In genomic region chr1:87410771-87411170, GRCh38 we compare ENCODE assay signal across 11 cellular contexts.
DNase-seq lines count a peak whose midpoint lies in the region; TF ChIP-seq lines count a peak whose summit lies in the region.
"Had no signal": no experiment of that assay in that cellular context is flagged by ENCODE, and none has a peak within 500 bp of the region (broad histone marks: within the 10 kb centered on the region; RNA-seq: fewer than 3 reads in every experiment).

No MANE protein-coding gene starts in this region.

- H3K9me3 ChIP-seq in MM.1S (replicated peaks; ENCODE audit: insufficient read depth, low read length) (no peaks in the 10 kb centered on the region), uterus (no peaks in the 10 kb centered on the region)

- in situ Hi-C loops in SK-MEL-5 (cut with HindIII; ENCODE audit: low pct_unique_long_range_greater_than_20kb, low sequenced_read_pairs), result no loop called here

- H3K27me3 ChIP-seq in MM.1S (replicated peaks; ENCODE audit: insufficient read depth, low read length) (no peaks in the 10 kb centered on the region), uterus (no peaks in the 10 kb centered on the region)

- peak; percentile 82 for DNase-seq in DMS153 treated with DMSO at 0.1 percent for 48 hours (lab: John Stamatoyannopoulos, UW; ENCODE audit: unreplicated experiment)
- peak; percentile 50 for DNase-seq in MM.1S
- DNase-seq in SK-MEL-5 (ENCODE audit: low read depth, low spot score), result peak; percentile 75
- peak; percentile 93 for DNase-seq in midbrain (lab: John Stamatoyannopoulos, UW)
- DNase-seq in activated CD4-positive, alpha-beta T cell treated with anti-CD3 and anti-CD28 coated beads, Interleukin-2, amount 10 ng/mL, durations not matched to agents 7 days and 5 days, result no peak
- no peak for DNase-seq in NCI-H2171 treated with DMSO at 0.1 percent for 48 hours (lab: John Stamatoyannopoulos, UW)
- no peak for DNase-seq in germinal center (ENCODE audit: low spot score)
- no peak for DNase-seq in uterus
- DNase-seq: effector memory CD8-positive, alpha-beta T cell; T-helper 2 cell had no signal

- no peaks in the 10 kb centered on the region for H3K4me1 Mint-ChIP-seq in activated CD4-positive, alpha-beta T cell treated with anti-CD3 and anti-CD28 coated beads, Interleukin-2, amount 10 ng/mL, durations not matched to agents 7 days and 5 days

- peaks cover 2% of the 10 kb centered on the region for H3K36me3 Mint-ChIP-seq in activated CD4-positive, alpha-beta T cell treated with anti-CD3 and anti-CD28 coated beads, Interleukin-2, amount 10 ng/mL, durations not matched to agents 7 days and 5 days (ENCODE audit: low read depth)

- no peak overlapping the region for H2AFZ ChIP-seq in MM.1S (ENCODE audit: low read length)
- H2AFZ ChIP-seq: parathyroid adenoma had no signal

- no peak overlapping the region for H3K9ac ChIP-seq in MM.1S (ENCODE audit: low read length)
- H3K9ac ChIP-seq: parathyroid adenoma had no signal

- peaks cover 3% of the 10 kb centered on the region for H3K9me3 Mint-ChIP-seq in activated CD4-positive, alpha-beta T cell treated with anti-CD3 and anti-CD28 coated beads, Interleukin-2, amount 10 ng/mL, durations not matched to agents 7 days and 5 days
- H3K9me3 Mint-ChIP-seq: effector memory CD8-positive, alpha-beta T cell had no signal

- H3K4me1 ChIP-seq in MM.1S (ENCODE audit: low read length), result no peaks in the 10 kb centered on the region
- H3K4me1 ChIP-seq in uterus, result no peaks in the 10 kb centered on the region
- H3K4me1 ChIP-seq: parathyroid adenoma had no signal

- H3K9me2 ChIP-seq in MM.1S (replicated peaks; ENCODE audit: insufficient read depth, low read length), result no peaks in the 10 kb centered on the region

- no peaks in the 10 kb centered on the region for H3K79me2 ChIP-seq in MM.1S (ENCODE audit: low read length)
- H3K79me2 ChIP-seq: parathyroid adenoma had no signal

- H3F3A ChIP-seq in MM.1S (ENCODE audit: insufficient read depth, low read length), result no peaks in the 10 kb centered on the region

- intact Hi-C loops in uterus (cut with DNase I; ENCODE audit: low total_unique reads), result no loop called here

- POLR2A ChIA-PET in activated CD4-positive, alpha-beta T cell treated with anti-CD3 and anti-CD28 coated beads, Interleukin-2, amount 10 ng/mL, durations not matched to agents 7 days and 5 days (lab: Charles Lee), result no interaction called here

- H3K4me2 ChIP-seq in MM.1S (ENCODE audit: low read depth, low read length), result no peak overlapping the region

- H4K20me1 ChIP-seq in MM.1S (ENCODE audit: insufficient read depth, low read length), result no peaks in the 10 kb centered on the region

- no peak for TF ChIP-seq CTCF in MM.1S (IDR thresholded peaks at IDR 0.05; ENCODE audit: low read length)
- TF ChIP-seq CTCF in uterus (IDR thresholded peaks at IDR 0.05), result no peak

- TF ChIP-seq POLR2A in uterus (IDR thresholded peaks at IDR 0.05), result no peak

- H3K4me3 Mint-ChIP-seq in activated CD4-positive, alpha-beta T cell treated with anti-CD3 and anti-CD28 coated beads, Interleukin-2, amount 10 ng/mL, durations not matched to agents 7 days and 5 days, result no peak overlapping the region
- H3K4me3 Mint-ChIP-seq: effector memory CD8-positive, alpha-beta T cell had no signal

- no peak overlapping the region for H3K4me3 ChIP-seq in MM.1S (ENCODE audit: low read length)
- no peak overlapping the region for H3K4me3 ChIP-seq in uterus

- peaks cover 5% of the 10 kb centered on the region for H3K27me3 Mint-ChIP-seq in activated CD4-positive, alpha-beta T cell treated with anti-CD3 and anti-CD28 coated beads, Interleukin-2, amount 10 ng/mL, durations not matched to agents 7 days and 5 days
- H3K27me3 Mint-ChIP-seq: effector memory CD8-positive, alpha-beta T cell had no signal

- H3K36me3 ChIP-seq in MM.1S (replicated peaks; ENCODE audit: insufficient read depth, low read length) (no peaks in the 10 kb centered on the region), uterus (no peaks in the 10 kb centered on the region)

- no peak overlapping the region for H3K27ac ChIP-seq in MM.1S (ENCODE audit: low read length)
- H3K27ac ChIP-seq in uterus, result no peak overlapping the region
- H3K27ac ChIP-seq: parathyroid adenoma had no signal

- CTCF ChIA-PET in activated CD4-positive, alpha-beta T cell treated with anti-CD3 and anti-CD28 coated beads, Interleukin-2, amount 10 ng/mL, durations not matched to agents 7 days and 5 days (lab: Charles Lee), result interaction anchor here (0.7 kb wide), 1 partner anchor 75 kb away, joined by 3 read pairs; no protein-coding TSS in a partner anchor

- no peak overlapping the region for H3K27ac Mint-ChIP-seq in activated CD4-positive, alpha-beta T cell treated with anti-CD3 and anti-CD28 coated beads, Interleukin-2, amount 10 ng/mL, durations not matched to agents 7 days and 5 days
- H3K27ac Mint-ChIP-seq: effector memory CD8-positive, alpha-beta T cell had no signal

Comparison
In these comparisons a context has a peak if more than half of its experiments do, and no peak if none do; other contexts are left out.
1. DNase-seq: peak in DMS153 treated with DMSO at 0.1 percent for 48 hours (single experiment), MM.1S (single experiment), SK-MEL-5 (single experiment) and midbrain (single experiment); none in activated CD4-positive, alpha-beta T cell treated with anti-CD3 and anti-CD28 coated beads, Interleukin-2, amount 10 ng/mL, durations not matched to agents 7 days and 5 days (single experiment), NCI-H2171 treated with DMSO at 0.1 percent for 48 hours (single experiment), germinal center (single experiment) and uterus (0 of 2).